In the genomic region with DNA sequence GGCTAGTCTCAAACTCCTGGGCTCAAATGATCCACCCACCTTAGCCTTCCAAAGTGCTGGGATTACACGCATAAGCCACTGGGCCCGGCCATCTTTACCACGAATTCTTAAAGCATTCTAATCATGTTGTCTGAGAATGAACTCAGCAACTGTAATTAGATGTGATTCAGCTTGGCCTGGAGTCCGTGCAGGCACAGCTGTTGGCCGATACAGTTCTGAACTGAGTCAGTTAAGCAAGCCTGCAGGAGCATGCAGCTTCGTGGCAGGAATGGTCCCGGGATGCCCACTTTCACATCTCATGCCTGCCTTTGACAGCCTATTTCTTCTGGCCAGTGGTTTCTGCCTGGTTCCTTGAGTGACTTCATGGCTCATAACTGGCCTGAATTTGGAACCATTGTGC, we compare ENCODE assay signal across 19 cellular contexts.
DNase-seq lines count a peak whose midpoint lies in the region; ATAC-seq and TF ChIP-seq lines count a peak whose summit lies in the region.
"Had no signal": no experiment of that assay in that cellular context is flagged by ENCODE, and none has a peak within 500 bp of the region (broad histone marks: within the 10 kb centered on the region; RNA-seq: fewer than 3 reads in every experiment).

No MANE protein-coding gene starts in this region.

- intact Hi-C loops in ovary (cut with DNase I): loop anchor here in 1 of 4 donors (5.0 kb wide), 1 partner anchor 1423 kb away; no protein-coding TSS in a partner anchor

- no peak for TF ChIP-seq CTCF in AG10803 (conservative IDR thresholded peaks at IDR 0.05; ENCODE audit: low read length)
- TF ChIP-seq CTCF in epithelial cell of esophagus (IDR thresholded peaks at IDR 0.05; ENCODE audit: insufficient read depth, low read depth, low read length, missing control alignments): no peak
- TF ChIP-seq CTCF in ovary (IDR thresholded peaks at IDR 0.05): no peak

- no peaks in the 10 kb centered on the region for H3K27me3 ChIP-seq in ovary

- H3K27ac ChIP-seq in ovary: no peak overlapping the region

- DNase-seq in AG10803 (ENCODE audit: low read depth) (peak; percentile 85), LHCN-M2 (ENCODE audit: low read depth) (peak; percentile 93), epithelial cell of esophagus (ENCODE audit: low read depth) (peak; percentile 67), ovary (peak in 4 of 5 donors; percentile 23 to 42 (median 28)), SHP77 (lab: John Stamatoyannopoulos, UW) (no peak), T-helper 9 cell (no peak)
- DNase-seq in activated CD4-positive, alpha-beta T cell treated with anti-CD3 and anti-CD28 coated beads, Interleukin-2, amount 50 U/mL, for 4 hours: no peak
- DNase-seq: activated CD8-positive, alpha-beta memory T cell treated with anti-CD3 and anti-CD28 coated beads for 24 hours; activated naive CD4-positive, alpha-beta T cell; cerebellar nuclear complex; GDM1; H9; midbrain; NCI-H1105; NCI-H345; stimulated activated CD4-positive, alpha-beta T cell treated with anti-CD3 and anti-CD28 coated beads, Interleukin-2, amount 100 ng/mL, for 48 hours had no signal

- ATAC-seq in HG03378 (IDR thresholded peaks at IDR 0.05; ENCODE audit: unreplicated experiment): no peak
- ATAC-seq: Panc1; stimulated activated effector memory CD8-positive, alpha-beta T cell treated with anti-CD3 and anti-CD28 coated beads, Interleukin-12 subunit alpha, Interleukin-12 subunit beta, amount 100 ng/mL, for 72 hours had no signal

- no peaks in the 10 kb centered on the region for H3K9me3 ChIP-seq in ovary

- no peak for TF ChIP-seq EP300 in ovary (IDR thresholded peaks at IDR 0.05)

- TF ChIP-seq POLR2A in ovary (IDR thresholded peaks at IDR 0.05): no peak

- WGBS in ovary, 3 donors: 24 to 46% (median 27%) methylated on average over 6 to 7 of the region's 7 CpGs

- H3K36me3 ChIP-seq in ovary: no peaks in the 10 kb centered on the region

- H3K4me3 ChIP-seq in AG10803 (ENCODE audit: low read length): no peak overlapping the region
- H3K4me3 ChIP-seq in epithelial cell of esophagus (ENCODE audit: low read length): no peak overlapping the region
- H3K4me3 ChIP-seq in ovary: no peak overlapping the region

- peaks cover 17% of the 10 kb centered on the region for H3K4me1 ChIP-seq in ovary (ENCODE audit: insufficient read depth)

Comparison
In these comparisons a context has a peak if more than half of its experiments do, and no peak if none do; other contexts are left out.
1. DNase-seq: peak in AG10803 (single experiment), LHCN-M2 (single experiment), epithelial cell of esophagus (single experiment) and ovary (4 of 5); none in SHP77 (0 of 2), activated CD4-positive, alpha-beta T cell treated with anti-CD3 and anti-CD28 coated beads, Interleukin-2, amount 50 U/mL, for 4 hours (0 of 2) and T-helper 9 cell (single experiment).